ENCODE assay signal across 27 cellular contexts in the genomic region with DNA sequence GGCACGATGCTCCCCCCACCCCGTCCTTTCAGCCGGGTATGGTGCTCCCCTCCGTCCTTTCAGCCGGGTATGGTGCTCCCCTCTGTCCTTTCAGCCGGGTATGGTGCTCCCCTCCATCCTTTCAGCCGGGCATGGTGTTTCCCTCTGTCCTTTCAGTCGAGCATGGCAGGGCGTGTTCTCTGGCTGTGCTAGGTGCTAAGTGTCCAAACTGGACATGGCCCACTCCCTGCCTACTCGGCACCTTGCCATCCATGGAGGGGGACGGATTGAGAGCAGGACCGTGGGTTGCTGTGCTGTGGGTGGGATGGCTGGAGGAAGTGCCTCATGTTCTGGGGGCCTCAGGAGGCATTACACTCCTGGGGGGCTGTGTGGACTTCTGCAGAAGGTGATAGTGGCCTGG. TPM values are rescaled to one million over a fixed set of nuclear protein-coding genes. Genes with fewer than 3 reads are reported as not detected.
"Had no signal": no experiment of that assay in that cellular context is flagged by ENCODE, and none has a peak within 500 bp of the region (broad histone marks: within the 10 kb centered on the region; RNA-seq: fewer than 3 reads in every experiment).

No MANE protein-coding gene starts in this region.

- H3K27ac Mint-ChIP-seq: activated B cell treated with CpG ODN at 0.5 μM for 24 hours; activated CD4-positive, alpha-beta T cell treated with anti-CD3 and anti-CD28 coated beads for 36 hours; activated CD8-positive, alpha-beta T cell treated with anti-CD3 and anti-CD28 coated beads for 36 hours; activated T-helper 17 cell treated with anti-CD3 and anti-CD28 coated beads, Interleukin-2, amount 50 U/mL, for 72 hours; stimulated activated naive CD8-positive, alpha-beta T cell treated with anti-CD3 and anti-CD28 coated beads, Interleukin-15, Interleukin-2, amounts not matched to agents 100 ng/mL and 50 ng/mL, for 24 hours; T-helper 1 cell treated with Interleukin-12 subunit alpha and Interleukin-12 subunit beta and Interleukin-4 antibody, amounts not matched to agents 30 μg/mL and 1 μg/mL, for 36 hours had no signal

- DNase-seq: activated B cell treated with CpG ODN at 0.5 μM for 24 hours; activated CD4-positive, alpha-beta T cell treated with anti-CD3 and anti-CD28 coated beads for 36 hours; activated CD8-positive, alpha-beta T cell treated with anti-CD3 and anti-CD28 coated beads for 36 hours; amygdala; heart right ventricle; islet precursor cell; left cardiac atrium; mesendoderm; mucosa of descending colon; naive B cell; stimulated activated CD4-positive, alpha-beta T cell treated with anti-CD3 and anti-CD28 coated beads, Interleukin-2, amount 100 ng/mL, for 48 hours; stimulated activated CD8-positive, alpha-beta memory T cell treated with anti-CD3 and anti-CD28 coated beads, Interleukin-4, amount 100 ng/mL, for 48 hours; T1000; tibial artery had no signal

- H3K27me3 Mint-ChIP-seq: activated B cell treated with CpG ODN at 0.5 μM for 24 hours; activated CD4-positive, alpha-beta T cell treated with anti-CD3 and anti-CD28 coated beads for 36 hours; activated CD8-positive, alpha-beta T cell treated with anti-CD3 and anti-CD28 coated beads for 36 hours; activated T-helper 17 cell treated with anti-CD3 and anti-CD28 coated beads, Interleukin-2, amount 50 U/mL, for 72 hours; naive B cell; stimulated activated naive CD8-positive, alpha-beta T cell treated with anti-CD3 and anti-CD28 coated beads, Interleukin-15, Interleukin-2, amounts not matched to agents 100 ng/mL and 50 ng/mL, for 24 hours had no signal

- H3K9me3 ChIP-seq: heart right ventricle, mucosa of descending colon, tibial artery had no signal

- H3K4me3 ChIP-seq: cardiac muscle cell, heart right ventricle, mucosa of descending colon, tibial artery had no signal

- H3K9me3 Mint-ChIP-seq: activated B cell treated with CpG ODN at 0.5 μM for 24 hours; activated CD8-positive, alpha-beta T cell treated with anti-CD3 and anti-CD28 coated beads for 36 hours; activated T-helper 17 cell treated with anti-CD3 and anti-CD28 coated beads, Interleukin-2, amount 50 U/mL, for 72 hours; neural crest cell; stimulated activated naive CD8-positive, alpha-beta T cell treated with anti-CD3 and anti-CD28 coated beads, Interleukin-15, Interleukin-2, amounts not matched to agents 100 ng/mL and 50 ng/mL, for 24 hours; T-helper 1 cell treated with Interleukin-12 subunit alpha and Interleukin-12 subunit beta and Interleukin-4 antibody, amounts not matched to agents 30 μg/mL and 1 μg/mL, for 36 hours had no signal

- H3K27ac ChIP-seq: cardiac muscle cell, epithelial cell of prostate, heart right ventricle, tibial artery had no signal

- FAIRE-seq: urothelium cell line had no signal

- H3K4me3 Mint-ChIP-seq: activated B cell treated with CpG ODN at 0.5 μM for 24 hours; activated CD4-positive, alpha-beta T cell treated with anti-CD3 and anti-CD28 coated beads for 36 hours; activated CD8-positive, alpha-beta T cell treated with anti-CD3 and anti-CD28 coated beads for 36 hours; activated T-helper 17 cell treated with anti-CD3 and anti-CD28 coated beads, Interleukin-2, amount 50 U/mL, for 72 hours; naive B cell; neural crest cell; stimulated activated naive CD8-positive, alpha-beta T cell treated with anti-CD3 and anti-CD28 coated beads, Interleukin-15, Interleukin-2, amounts not matched to agents 100 ng/mL and 50 ng/mL, for 24 hours; T-helper 1 cell treated with Interleukin-12 subunit alpha and Interleukin-12 subunit beta and Interleukin-4 antibody, amounts not matched to agents 30 μg/mL and 1 μg/mL, for 36 hours had no signal

- H3K27me3 ChIP-seq: cardiac muscle cell, heart right ventricle, tibial artery had no signal

RNA-seq across cellular contexts. Expression of a gene that starts 45.5 kb away (rescaled TPM):
- total RNA-seq: activated B cell treated with CpG ODN at 0.5 μM for 24 hours; activated CD4-positive, alpha-beta T cell treated with anti-CD3 and anti-CD28 coated beads for 36 hours; activated CD8-positive, alpha-beta T cell treated with anti-CD3 and anti-CD28 coated beads for 36 hours; activated T-helper 17 cell treated with anti-CD3 and anti-CD28 coated beads, Interleukin-2, amount 50 U/mL, for 72 hours; cardiac muscle cell; chondrocyte; fibroblast of villous mesenchyme; heart right ventricle; left cardiac atrium; lower leg skin; mucosa of descending colon; neural crest cell; osteoblast; posterior vena cava; renal cortical epithelial cell had no signal
